8 cellular contexts compared by ENCODE assay signal in the genomic region with DNA sequence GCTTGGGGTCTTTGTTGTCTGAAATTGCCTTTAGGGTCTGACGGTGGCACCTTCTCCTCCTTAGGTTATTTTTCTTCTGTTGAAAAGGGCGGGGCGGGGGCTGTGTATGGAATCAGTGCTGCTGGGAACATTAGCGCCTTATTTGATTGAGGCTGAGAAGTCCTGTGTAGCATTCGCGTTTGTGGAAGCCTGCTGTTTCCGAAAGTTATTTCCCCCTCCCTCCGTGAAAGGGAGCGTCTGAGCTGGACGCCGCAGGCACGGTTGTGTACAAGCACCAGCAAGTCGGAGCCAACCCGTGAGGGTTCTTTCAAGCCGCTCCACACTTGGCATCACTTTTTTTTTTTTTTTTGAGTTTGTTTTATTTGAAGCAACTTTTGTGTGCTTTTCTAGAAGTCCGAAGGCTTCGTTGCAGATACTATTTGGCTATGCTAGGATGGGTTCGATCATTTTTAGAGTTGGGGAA. TPM values are rescaled to one million over a fixed set of nuclear protein-coding genes. Genes with fewer than 3 reads are reported as not detected.
DNase-seq lines count a peak whose midpoint lies in the region; ATAC-seq, FAIRE-seq and TF ChIP-seq lines count a peak whose summit lies in the region.

No MANE protein-coding gene starts in this region.

- H3K9me3 ChIP-seq in naive thymus-derived CD4-positive, alpha-beta T cell (ENCODE audit: control insufficient read depth in 2 of 3, low read length in 3 of 3): no peaks in the 10 kb centered on the region
- H3K9me3 ChIP-seq in thoracic aorta: no peaks in the 10 kb centered on the region

- peak overlapping the region; percentile 85 to 99 (median 98) for H3K4me3 Mint-ChIP-seq in naive thymus-derived CD4-positive, alpha-beta T cell

- intact Hi-C loops in naive thymus-derived CD4-positive, alpha-beta T cell (cut with micrococcal nuclease): loop anchor here (1.0 to 5.0 kb wide), 11 partner anchors 10 to 687 kb away; a partner anchor contains a TSS

- ATAC-seq in HG02973 (IDR thresholded peaks at IDR 0.05; ENCODE audit: unreplicated experiment) (peak; percentile 15), thoracic aorta (ENCODE audit: insufficient number of reproducible peaks, low FRiP score, low read depth) (no peak), GM18858 (IDR thresholded peaks at IDR 0.05; ENCODE audit: unreplicated experiment) (no peak)
- ATAC-seq in naive thymus-derived CD4-positive, alpha-beta T cell: peak; percentile 36

- peaks cover 0 to 22% (median 0%) of the 10 kb centered on the region in 5 donors for H3K27me3 Mint-ChIP-seq in naive thymus-derived CD4-positive, alpha-beta T cell

- H3K4me1 ChIP-seq in naive thymus-derived CD4-positive, alpha-beta T cell (ENCODE audit: control insufficient read depth in 2 of 2, insufficient read depth in 2 of 2, low read length in 2 of 2): peaks cover 29 to 47% of the 10 kb centered on the region in 2 donors
- H3K4me1 ChIP-seq in thoracic aorta (ENCODE audit: control insufficient read depth in 1 of 2, low read depth in 2 of 2): peaks cover 10 to 22% of the 10 kb centered on the region in 2 donors

- peaks cover 0 to 22% (median 0%) of the 10 kb centered on the region in 5 donors for H3K36me3 Mint-ChIP-seq in naive thymus-derived CD4-positive, alpha-beta T cell

- peak overlapping the region; percentile 68 for H3K27ac ChIP-seq in epithelial cell of prostate
- peak overlapping the region; percentile 72 for H3K27ac ChIP-seq in naive thymus-derived CD4-positive, alpha-beta T cell (ENCODE audit: low read depth, low read length)
- H3K27ac ChIP-seq in thoracic aorta: peak overlapping the region; percentile 77 to 86

- TF ChIP-seq POLR2A in GM12891 (IDR thresholded peaks at IDR 0.05; ENCODE audit: low read depth, low read length): no peak

- H3K36me3 ChIP-seq in naive thymus-derived CD4-positive, alpha-beta T cell (ENCODE audit: control insufficient read depth in 2 of 3, insufficient read depth in 3 of 3, low read length in 3 of 3): no peaks in the 10 kb centered on the region
- no peaks in the 10 kb centered on the region for H3K36me3 ChIP-seq in thoracic aorta

- FAIRE-seq in GM12891 (lab: Jason Lieb, UNC): peak; percentile 84

- H3K4me1 Mint-ChIP-seq in naive thymus-derived CD4-positive, alpha-beta T cell: peaks cover 30 to 47% (median 42%) of the 10 kb centered on the region in 7 donors

- peak overlapping the region; percentile 52 for H3K4me3 ChIP-seq in naive thymus-derived CD4-positive, alpha-beta T cell (ENCODE audit: low read length)
- H3K4me3 ChIP-seq in thoracic aorta: peak overlapping the region; percentile 79

- peak overlapping the region; percentile 77 to 98 (median 91) for H3K27ac Mint-ChIP-seq in naive thymus-derived CD4-positive, alpha-beta T cell

- TF ChIP-seq CTCF in thoracic aorta (IDR thresholded peaks at IDR 0.05): no peak

- no peaks in the 10 kb centered on the region for H3K27me3 ChIP-seq in naive thymus-derived CD4-positive, alpha-beta T cell (ENCODE audit: control insufficient read depth in 2 of 2, insufficient read depth in 2 of 2, low read length in 2 of 2)
- H3K27me3 ChIP-seq in thoracic aorta (replicated peaks; ENCODE audit: insufficient read depth): no peaks in the 10 kb centered on the region

- H3K9me3 Mint-ChIP-seq in naive thymus-derived CD4-positive, alpha-beta T cell: peaks cover 0 to 3% (median 0%) of the 10 kb centered on the region in 11 donors

- CTCF ChIA-PET in naive thymus-derived CD4-positive, alpha-beta T cell (lab: Charles Lee): interaction anchor here (1.2 kb wide), 1 partner anchor 441 kb away, joined by 5 read pairs; no protein-coding TSS in a partner anchor

- POLR2A ChIA-PET in naive thymus-derived CD4-positive, alpha-beta T cell (lab: Charles Lee): interaction anchor here (1.1 to 5.3 kb wide), 6 partner anchors 9 to 86 kb away, joined by 3 to 45 read pairs (median 6); no protein-coding TSS in a partner anchor

- no peak for DNase-seq in GM12891 (ENCODE audit: insufficient read length, low spot score)
- DNase-seq in NCI-H748 treated with DMSO at 0.1 percent for 48 hours (lab: John Stamatoyannopoulos, UW): peak; percentile 60
- DNase-seq in activated T-cell treated with anti-CD3 and anti-CD28 coated beads for 48 hours (ENCODE audit: low read depth): peak; percentile 20
- DNase-seq in epithelial cell of prostate (ENCODE audit: low read depth, low spot score): peak; percentile 91
- DNase-seq in naive thymus-derived CD4-positive, alpha-beta T cell: peak; percentile 24 to 58 (median 44)
- no peak for DNase-seq in thoracic aorta (ENCODE audit: low spot score)

TF ChIP-seq in GM12891, 5 proteins besides CTCF, POLR2A, EP300 and RAD21:
- no peak for TF ChIP-seq TAF1 (IDR thresholded peaks at IDR 0.05; ENCODE audit: low read depth, low read length)
- TF ChIP-seq POLR2AphosphoS5 (IDR thresholded peaks at IDR 0.05; ENCODE audit: low read depth, low read length): no peak
- TF ChIP-seq PAX5 (IDR thresholded peaks at IDR 0.05; ENCODE audit: insufficient read depth, low read length, severe bottlenecking): no peak
- TF ChIP-seq SPI1 (IDR thresholded peaks at IDR 0.05; ENCODE audit: low read depth, low read length): no peak
- TF ChIP-seq POU2F2 (IDR thresholded peaks at IDR 0.05; ENCODE audit: low read depth, low read length): no peak

RNA-seq across cellular contexts. Expression of a gene that starts 1.1 kb away (rescaled TPM):
- 10.6 TPM for polyA plus RNA-seq in GM12891 (2012; ENCODE audit: low read depth, missing spikeins)
- 100 to 1,000 TPM in 4 of 5 experiments, 10 to 100 TPM in 1; 77.7 to 170 (median 149) TPM for total RNA-seq in naive thymus-derived CD4-positive, alpha-beta T cell
- 10 to 100 TPM; 22.4 to 29.2 TPM for polyA plus RNA-seq in naive thymus-derived CD4-positive, alpha-beta T cell
- 100 to 1,000 TPM; 125 to 256 TPM for total RNA-seq in thoracic aorta

Comparison
In these comparisons a context has a peak if more than half of its experiments do, and no peak if none do; other contexts are left out.
1. DNase-seq: peak in NCI-H748 treated with DMSO at 0.1 percent for 48 hours (single experiment), activated T-cell treated with anti-CD3 and anti-CD28 coated beads for 48 hours (single experiment), epithelial cell of prostate (single experiment) and naive thymus-derived CD4-positive, alpha-beta T cell (9 of 9); none in GM12891 (single experiment) and thoracic aorta (single experiment).
2. ATAC-seq: peak in HG02973 (single experiment) and naive thymus-derived CD4-positive, alpha-beta T cell (single experiment); none in thoracic aorta (single experiment) and GM18858 (single experiment).
3. Peak in every context shown above with its lines, with median percentiles within 50 percentile points of each other: H3K27ac ChIP-seq.